33 cellular contexts compared by ENCODE assay signal in the genomic region with DNA sequence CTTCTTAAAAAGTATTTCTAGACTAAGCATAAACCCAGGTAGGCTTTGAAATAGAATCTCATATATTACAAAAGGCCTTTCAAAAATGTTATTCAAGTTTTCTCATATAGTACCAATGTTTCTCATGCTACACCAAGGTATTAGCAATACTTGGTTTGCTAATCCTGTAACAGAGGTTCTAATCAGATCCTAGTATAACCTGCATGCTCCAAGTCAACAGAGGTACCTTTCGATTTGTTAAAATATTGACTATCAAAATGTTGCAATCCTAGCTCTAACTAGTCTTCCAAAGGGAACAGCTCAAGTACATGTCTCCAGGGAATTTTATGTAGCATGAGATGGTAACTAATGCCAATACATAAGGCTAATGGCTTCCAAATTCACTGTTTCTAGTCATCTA.
"Had no signal": no experiment of that assay in that cellular context is flagged by ENCODE, and none has a peak within 500 bp of the region (broad histone marks: within the 10 kb centered on the region; RNA-seq: fewer than 3 reads in every experiment).

No MANE protein-coding gene starts in this region.

- H3K4me3 ChIP-seq: ascending aorta, breast epithelium, cardiac muscle cell, colonic mucosa, esophagus muscularis mucosa, gastrocnemius medialis, heart left ventricle had no signal

- H3K27ac Mint-ChIP-seq: activated B cell treated with CpG ODN at 0.5 μM for 24 hours; activated CD8-positive, alpha-beta T cell treated with anti-CD3 and anti-CD28 coated beads for 36 hours; activated naive CD4-positive, alpha-beta T cell treated with anti-CD3 and anti-CD28 coated beads for 36 hours; activated naive CD4-positive, alpha-beta T cell treated with anti-CD3 and anti-CD28 coated beads, Interleukin-2, amount 50 U/mL, for 72 hours; activated naive CD8-positive, alpha-beta T cell treated with anti-CD3 and anti-CD28 coated beads, Interleukin-2, amount 10 ng/mL, durations not matched to agents 7 days and 5 days; activated T-helper 17 cell treated with anti-CD3 and anti-CD28 coated beads, Interleukin-2, amount 50 U/mL, for 72 hours; brain; endodermal cell; T-helper 2 cell treated with Interferon-gamma antibody and Interleukin-4, amounts not matched to agents 5 μg/mL and 100 μg/mL, for 36 hours had no signal

- H3K4me1 ChIP-seq: breast epithelium, colonic mucosa had no signal

- DNase-seq: activated B cell treated with CpG ODN at 0.5 μM for 24 hours; activated CD4-positive, alpha-beta T cell treated with anti-CD3 and anti-CD28 coated beads for 48 hours; activated CD4-positive, alpha-beta T cell treated with anti-CD3 and anti-CD28 coated beads, Interleukin-2, amount 50 U/mL, for 1 hour; activated CD4-positive, alpha-beta T cell treated with anti-CD3 and anti-CD28 coated beads, Interleukin-2, amount 50 U/mL, for 48 hours; activated CD8-positive, alpha-beta memory T cell treated with anti-CD3 and anti-CD28 coated beads for 24 hours; activated CD8-positive, alpha-beta T cell treated with anti-CD3 and anti-CD28 coated beads for 36 hours; activated effector memory CD4-positive, alpha-beta T cell treated with Interleukin-2 at 50 U/mL for 16 hours; activated gamma-delta T cell treated with Interleukin-2 at 50 U/mL for 16 hours; activated naive CD4-positive, alpha-beta T cell treated with anti-CD3 and anti-CD28 coated beads for 36 hours; activated naive CD8-positive, alpha-beta T cell treated with anti-CD3 and anti-CD28 coated beads, Interleukin-2, amount 10 ng/mL, durations not matched to agents 7 days and 5 days; activated T-cell treated with anti-CD3 and anti-CD28 coated beads, Interleukin-2, amount 50 U/mL, for 4 hours; central memory CD4-positive, alpha-beta T cell; cerebellar nuclear complex; colonic mucosa; effector CD8-positive, alpha-beta T cell; endodermal cell; erythroblast; foreskin keratinocyte; gastrocnemius medialis; glutamatergic neuron; heart left ventricle; T-helper 1 cell; T-helper 17 cell; T1000; WERI-Rb-1 had no signal

- H3K9me3 Mint-ChIP-seq: brain had no signal

- H3K9me3 ChIP-seq: ascending aorta, breast epithelium, colonic mucosa, esophagus muscularis mucosa, gastrocnemius medialis, heart left ventricle had no signal

- H3K27me3 Mint-ChIP-seq: activated B cell treated with CpG ODN at 0.5 μM for 24 hours; activated CD8-positive, alpha-beta T cell treated with anti-CD3 and anti-CD28 coated beads for 36 hours; activated naive CD8-positive, alpha-beta T cell treated with anti-CD3 and anti-CD28 coated beads, Interleukin-2, amount 10 ng/mL, durations not matched to agents 7 days and 5 days; activated T-helper 17 cell treated with anti-CD3 and anti-CD28 coated beads, Interleukin-2, amount 50 U/mL, for 72 hours; brain; T-helper 17 cell had no signal

- H3K4me3 Mint-ChIP-seq: activated B cell treated with CpG ODN at 0.5 μM for 24 hours; activated CD8-positive, alpha-beta T cell treated with anti-CD3 and anti-CD28 coated beads for 36 hours; activated naive CD4-positive, alpha-beta T cell treated with anti-CD3 and anti-CD28 coated beads for 36 hours; activated naive CD8-positive, alpha-beta T cell treated with anti-CD3 and anti-CD28 coated beads, Interleukin-2, amount 10 ng/mL, durations not matched to agents 7 days and 5 days; activated T-cell treated with anti-CD3 and anti-CD28 coated beads, Interleukin-2, amount 50 U/mL, for 4 hours; activated T-helper 17 cell treated with anti-CD3 and anti-CD28 coated beads, Interleukin-2, amount 50 U/mL, for 72 hours; brain; endodermal cell; T-helper 17 cell; T-helper 2 cell treated with Interferon-gamma antibody and Interleukin-4, amounts not matched to agents 5 μg/mL and 100 μg/mL, for 36 hours had no signal

- H3K27ac ChIP-seq: ascending aorta, breast epithelium, cardiac muscle cell, colonic mucosa, esophagus muscularis mucosa, foreskin keratinocyte, gastrocnemius medialis, heart left ventricle, WERI-Rb-1 had no signal

- H3K36me3 ChIP-seq: breast epithelium, cardiac muscle cell, colonic mucosa, WERI-Rb-1 had no signal

- H3K27me3 ChIP-seq: ascending aorta, breast epithelium, cardiac muscle cell, colonic mucosa, esophagus muscularis mucosa, foreskin keratinocyte, gastrocnemius medialis, heart left ventricle had no signal
